In genomic region chr5:149932445-149933350, GRCh38 we compare ENCODE assay signal across 11 cellular contexts. TPM values are rescaled to one million over a fixed set of nuclear protein-coding genes. Genes with fewer than 3 reads are reported as not detected.
DNase-seq lines count a peak whose midpoint lies in the region; TF ChIP-seq lines count a peak whose summit lies in the region.
"Had no signal": no experiment of that assay in that cellular context is flagged by ENCODE, and none has a peak within 500 bp of the region (broad histone marks: within the 10 kb centered on the region; RNA-seq: fewer than 3 reads in every experiment).

No MANE protein-coding gene starts in this region.

- TF ChIP-seq CTCF in HFFc6 (IDR thresholded peaks at IDR 0.05) (peak; percentile 75), astrocyte of the spinal cord (IDR thresholded peaks at IDR 0.05; ENCODE audit: low read depth, low read length) (peak; percentile 57), kidney epithelial cell (IDR thresholded peaks at IDR 0.05; ENCODE audit: insufficient read depth, low read length, poor library complexity, severe bottlenecking) (peak; percentile 48)

- in situ Hi-C loops in astrocyte of the spinal cord (cut with HindIII; ENCODE audit: low sequenced_read_pairs), result no loop called here

- no peaks in the 10 kb centered on the region for H3K9me3 Mint-ChIP-seq in HFFc6

- peak; percentile 51 for DNase-seq in A172 (ENCODE audit: low spot score)
- peak; percentile 15 for DNase-seq in HFFc6
- no peak for DNase-seq in astrocyte of the spinal cord (ENCODE audit: low read depth, low spot score)
- no peak for DNase-seq in kidney epithelial cell (ENCODE audit: low read depth)
- DNase-seq in occipital lobe (lab: John Stamatoyannopoulos, UW), result no peak
- DNase-seq in HT-29 (ENCODE audit: low spot score), result no peak
- DNase-seq in T-helper 1 cell, result no peak
- DNase-seq in retina, result no peak
- DNase-seq: central memory CD4-positive, alpha-beta T cell; Peyer's patch; stimulated activated CD4-positive, alpha-beta T cell treated with anti-CD3 and anti-CD28 coated beads, Interleukin-2, amount 100 ng/mL, for 24 hours had no signal

- H3K27ac Mint-ChIP-seq in HFFc6, result no peak overlapping the region

- H3K36me3 Mint-ChIP-seq in HFFc6 (ENCODE audit: low read depth), result no peaks in the 10 kb centered on the region

- peaks cover 2% of the 10 kb centered on the region for H3K27me3 Mint-ChIP-seq in HFFc6 (ENCODE audit: insufficient read depth)

- no peak overlapping the region for H3K4me3 ChIP-seq in astrocyte of the spinal cord (ENCODE audit: low read depth, low read length)
- H3K4me3 ChIP-seq in kidney epithelial cell (ENCODE audit: low read depth, low read length), result no peak overlapping the region

- H3K27me3 ChIP-seq in kidney epithelial cell (ENCODE audit: control insufficient read depth, insufficient read depth, low read length), result no peaks in the 10 kb centered on the region
- H3K27me3 ChIP-seq: Peyer's patch had no signal

- peaks cover 33% of the 10 kb centered on the region for H3K4me1 Mint-ChIP-seq in HFFc6 (ENCODE audit: low read depth)

- H3K36me3 ChIP-seq in kidney epithelial cell (ENCODE audit: control insufficient read depth, insufficient read depth, low read length), result no peaks in the 10 kb centered on the region
- H3K36me3 ChIP-seq: Peyer's patch had no signal

- no peak overlapping the region; the same call in 1 of the 2 replicates for H3K4me3 Mint-ChIP-seq in HFFc6

RNA-seq across cellular contexts. Expression of gene PDE6A, which starts 11.9 kb away (rescaled TPM):
- total RNA-seq in A172 (2014; rRNA removed; shearing (Covaris generic)), result 0.10 and 0.41 TPM in 2 replicates
- not detected for total RNA-seq in HFFc6 (2021; fragmentation: NEBNext Ultra II Directional; extraction: Animal tissue kit (Norgen Biotek cat#: 25700))
- total RNA-seq in kidney epithelial cell (not detected in 2 replicates), occipital lobe (not detected)
- not detected in 2 replicates for total RNA-seq in HT-29 (2014; rRNA removed; shearing (Covaris generic))
- total RNA-seq: Peyer's patch had no signal

RNA-seq across cellular contexts. Expression of gene SLC26A2, which starts 27.9 kb away (rescaled TPM):
- 20.0 and 26.3 TPM in 2 replicates for total RNA-seq in A172 (2014; rRNA removed; shearing (Covaris generic))
- 10 to 100 TPM in 5 of 6 experiments, 1 to 10 TPM in 1; 9.5 to 12.9 (median 11.4) TPM for total RNA-seq in HFFc6 (2021; fragmentation: NEBNext Ultra II Directional; extraction: Animal tissue kit (Norgen Biotek cat#: 25700))
- 15.4 and 17.7 TPM in 2 replicates for total RNA-seq in kidney epithelial cell
- total RNA-seq in occipital lobe, result 13.6 TPM
- total RNA-seq in HT-29 (2014; rRNA removed; shearing (Covaris generic)), result 0.91 and 0.94 TPM in 2 replicates

Comparison
In these comparisons a context has a peak if more than half of its experiments do, and no peak if none do; other contexts are left out.
1. DNase-seq: peak in A172 (single experiment) and HFFc6 (single experiment); none in astrocyte of the spinal cord (single experiment), kidney epithelial cell (single experiment), occipital lobe (single experiment), HT-29 (single experiment), T-helper 1 cell (0 of 5) and retina (single experiment).
2. Peak in every context shown above with its lines, with median percentiles within 50 percentile points of each other: CTCF ChIP-seq.